In the genomic region with DNA sequence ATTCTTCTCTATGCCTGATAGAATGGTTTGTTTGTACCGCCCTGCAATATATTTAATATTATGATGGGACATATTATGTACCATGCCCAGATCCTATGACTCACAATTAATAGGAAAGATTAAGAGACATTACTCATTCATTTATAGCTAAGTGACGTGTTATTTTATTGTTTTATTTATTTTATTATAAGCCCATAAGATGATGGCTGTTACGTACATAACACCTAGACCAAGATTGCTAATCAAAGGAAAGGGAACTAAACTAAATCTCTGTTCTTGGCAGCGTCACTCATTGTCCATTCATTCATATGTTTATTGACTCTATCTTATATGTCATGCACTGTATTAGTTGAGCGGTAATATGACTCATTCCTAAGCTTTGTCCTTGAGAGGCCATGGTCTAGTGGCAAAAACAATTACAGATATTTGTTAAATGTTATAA, we compare ENCODE assay signal across 1 cellular context.
A peak's percentile ranks its signal among the peaks of the same experiment; 100 is the strongest.
TF ChIP-seq lines count a peak whose summit lies in the region.

No MANE protein-coding gene starts in this region.

TF ChIP-seq in HCT116, 20 proteins besides CTCF, POLR2A, EP300 and RAD21 (continued from another document):
- 0 out of 2 replicates have a peak, but pooled peaks have one; percentile 23 for TF ChIP-seq CEBPB (IDR thresholded peaks at IDR 0.05; ENCODE audit: low read depth)
TF ChIP-seq in HCT116: peak in this region for 4.
